In the genomic region with DNA sequence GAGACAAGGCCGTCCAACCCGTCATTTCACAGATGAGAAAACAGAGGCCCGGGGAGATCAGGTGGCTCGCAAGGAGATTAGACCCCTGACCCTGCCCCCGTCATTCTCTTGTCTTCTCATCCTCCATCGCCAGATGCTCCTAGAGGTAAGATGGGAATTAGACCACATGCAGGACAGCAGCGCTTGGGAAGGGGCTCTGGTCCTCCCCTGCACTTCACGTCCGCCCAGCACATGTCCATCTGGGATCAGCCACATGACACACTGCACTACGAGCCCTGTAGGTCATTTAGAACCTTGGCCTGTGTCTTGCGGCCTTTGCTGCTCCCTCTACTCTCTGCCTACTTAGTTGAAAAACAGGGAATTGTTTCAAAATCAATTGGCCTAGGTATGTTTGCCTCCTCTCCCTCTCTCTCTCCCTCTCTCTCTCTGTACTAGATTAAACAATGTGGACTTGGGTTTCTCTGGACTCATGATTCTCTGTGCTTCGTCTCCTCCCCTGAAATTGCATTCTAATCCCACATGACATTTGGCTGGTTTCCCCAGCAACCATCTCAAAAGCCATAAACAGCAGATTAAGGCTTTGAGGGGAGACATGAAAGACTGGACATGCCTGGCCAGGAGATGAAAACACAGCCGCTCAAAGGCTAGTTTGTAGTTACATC, we compare ENCODE assay signal across 1 cellular context.
A peak's percentile ranks its signal among the peaks of the same experiment; 100 is the strongest.
TF ChIP-seq lines count a peak whose summit lies in the region.

No MANE protein-coding gene starts in this region.

TF ChIP-seq in HepG2, 621 proteins besides CTCF, POLR2A, EP300 and RAD21 (continued from another document and continues in another):
- no peak; the same call in 1 of the 2 replicates for TF ChIP-seq REXO4 (CRISPR knock-in tag; IDR thresholded peaks at IDR 0.05; ENCODE audit: borderline replicate concordance)
- TF ChIP-seq WIZ (CRISPR knock-in tag; IDR thresholded peaks at IDR 0.05): no peak; the same call in 1 of the 2 replicates
- TF ChIP-seq ZNF777 (CRISPR knock-in tag; IDR thresholded peaks at IDR 0.05): no peak
- peak; percentile 50 for TF ChIP-seq ZMYM3 (CRISPR knock-in tag; IDR thresholded peaks at IDR 0.05)
- TF ChIP-seq ZNF280B (CRISPR knock-in tag; IDR thresholded peaks at IDR 0.05; ENCODE audit: borderline replicate concordance): peak; percentile 28; the same call in 1 of the 2 replicates
- no peak for TF ChIP-seq MYNN (CRISPR knock-in tag; IDR thresholded peaks at IDR 0.05; ENCODE audit: low read depth)
- TF ChIP-seq RBM22 (optimal IDR thresholded peaks at IDR 0.05; ENCODE audit: low read length): no peak
- TF ChIP-seq PHF21A (CRISPR knock-in tag; IDR thresholded peaks at IDR 0.05): peak; percentile 79; the same call in 1 of the 2 replicates
- TF ChIP-seq MTA1 (CRISPR knock-in tag; IDR thresholded peaks at IDR 0.05; ENCODE audit: borderline replicate concordance): peak; percentile 96
- 0 out of 2 replicates have a peak, but pooled peaks have one; percentile 24 for TF ChIP-seq KDM3A (CRISPR knock-in tag; IDR thresholded peaks at IDR 0.05; ENCODE audit: low read depth)
- no peak; the same call in 1 of the 2 replicates for TF ChIP-seq ZFP41 (CRISPR knock-in tag; IDR thresholded peaks at IDR 0.05; ENCODE audit: borderline replicate concordance)
- 0 out of 2 replicates have a peak, but pooled peaks have one; percentile 25 for TF ChIP-seq ZIK1 (CRISPR knock-in tag; IDR thresholded peaks at IDR 0.05; ENCODE audit: borderline replicate concordance, low read depth)
- peak; percentile 82; the same call in 1 of the 2 replicates for TF ChIP-seq ZNF790 (CRISPR knock-in tag; IDR thresholded peaks at IDR 0.05; ENCODE audit: borderline replicate concordance)
- TF ChIP-seq, protein P1, sequence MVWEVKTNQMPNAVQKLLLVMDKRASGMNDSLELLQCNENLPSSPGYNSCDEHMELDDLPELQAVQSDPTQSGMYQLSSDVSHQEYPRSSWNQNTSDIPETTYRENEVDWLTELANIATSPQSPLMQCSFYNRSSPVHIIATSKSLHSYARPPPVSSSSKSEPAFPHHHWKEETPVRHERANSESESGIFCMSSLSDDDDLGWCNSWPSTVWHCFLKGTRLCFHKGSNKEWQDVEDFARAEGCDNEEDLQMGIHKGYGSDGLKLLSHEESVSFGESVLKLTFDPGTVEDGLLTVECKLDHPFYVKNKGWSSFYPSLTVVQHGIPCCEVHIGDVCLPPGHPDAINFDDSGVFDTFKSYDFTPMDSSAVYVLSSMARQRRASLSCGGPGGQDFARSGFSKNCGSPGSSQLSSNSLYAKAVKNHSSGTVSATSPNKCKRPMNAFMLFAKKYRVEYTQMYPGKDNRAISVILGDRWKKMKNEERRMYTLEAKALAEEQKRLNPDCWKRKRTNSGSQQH (CRISPR knock-in tag; IDR thresholded peaks at IDR 0.05; ENCODE audit: low read depth): 0 out of 2 replicates have a peak, but pooled peaks have one; percentile 25
- peak; percentile 90 for TF ChIP-seq ZNF605 (CRISPR knock-in tag; IDR thresholded peaks at IDR 0.05)
- no peak for TF ChIP-seq ZNF34 (CRISPR knock-in tag; IDR thresholded peaks at IDR 0.05; ENCODE audit: borderline replicate concordance)
- no peak for TF ChIP-seq PAWR (CRISPR knock-in tag; IDR thresholded peaks at IDR 0.05; ENCODE audit: borderline replicate concordance)
- TF ChIP-seq ZNF772 (CRISPR knock-in tag; IDR thresholded peaks at IDR 0.05): 0 out of 2 replicates have a peak, but pooled peaks have one; percentile 40
- TF ChIP-seq HNF4A (CRISPR knock-in tag; IDR thresholded peaks at IDR 0.05): peak; percentile 84
- TF ChIP-seq ZFP82 (CRISPR knock-in tag; IDR thresholded peaks at IDR 0.05; ENCODE audit: borderline replicate concordance): no peak; the same call in 1 of the 2 replicates
- peak; percentile 23; the same call in 1 of the 2 replicates for TF ChIP-seq ATF2 (CRISPR knock-in tag; IDR thresholded peaks at IDR 0.05)
- no peak; the same call in 1 of the 2 replicates for TF ChIP-seq ZNF558 (CRISPR knock-in tag; IDR thresholded peaks at IDR 0.05; ENCODE audit: borderline replicate concordance)
- no peak for TF ChIP-seq TRIM24 (CRISPR knock-in tag; IDR thresholded peaks at IDR 0.05)
- TF ChIP-seq RELA (CRISPR knock-in tag; IDR thresholded peaks at IDR 0.05): no peak
- TF ChIP-seq DR1 (CRISPR knock-in tag; IDR thresholded peaks at IDR 0.05): no peak
- peak; percentile 13; the same call in 1 of the 2 replicates for TF ChIP-seq PPARG (CRISPR knock-in tag; conservative IDR thresholded peaks at IDR 0.05)
- TF ChIP-seq, protein P2, sequence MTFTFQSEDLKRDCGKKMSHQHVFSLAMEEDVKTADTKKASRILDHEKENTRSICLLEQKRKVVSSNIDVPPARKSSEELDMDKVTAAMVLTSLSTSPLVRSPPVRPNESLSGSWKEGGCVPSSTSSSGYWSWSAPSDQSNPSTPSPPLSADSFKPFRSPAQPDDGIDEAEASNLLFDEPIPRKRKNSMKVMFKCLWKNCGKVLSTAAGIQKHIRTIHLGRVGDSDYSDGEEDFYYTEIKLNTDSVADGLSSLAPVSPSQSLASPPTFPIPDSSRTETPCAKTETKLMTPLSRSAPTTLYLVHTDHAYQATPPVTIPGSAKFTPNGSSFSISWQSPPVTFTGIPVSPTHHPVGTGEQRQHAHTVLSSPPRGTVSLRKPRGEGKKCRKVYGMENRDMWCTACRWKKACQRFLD (CRISPR knock-in tag; IDR thresholded peaks at IDR 0.05; ENCODE audit: borderline replicate concordance): 0 out of 2 replicates have a peak, but pooled peaks have one; percentile 73
- TF ChIP-seq ZBED4 (CRISPR knock-in tag; IDR thresholded peaks at IDR 0.05; ENCODE audit: borderline replicate concordance): peak; percentile 46; the same call in 1 of the 2 replicates
- TF ChIP-seq KDM2A (CRISPR knock-in tag; IDR thresholded peaks at IDR 0.05; ENCODE audit: borderline replicate concordance, low read depth): no peak
- 0 out of 4 replicates have a peak, but pooled peaks of 1 of the 2 experiments have one; percentile 12 for TF ChIP-seq NR2F1 (CRISPR knock-in tag; IDR thresholded peaks at IDR 0.05)
- TF ChIP-seq ZBTB21 (CRISPR knock-in tag; IDR thresholded peaks at IDR 0.05): no peak
- 0 out of 2 replicates have a peak, but pooled peaks have one; percentile 63 for TF ChIP-seq ZNF446 (CRISPR knock-in tag; IDR thresholded peaks at IDR 0.05)
- no peak for TF ChIP-seq GABPA (IDR thresholded peaks at IDR 0.05; ENCODE audit: low read depth, low read length)
- TF ChIP-seq GABPA (CRISPR knock-in tag; IDR thresholded peaks at IDR 0.05; ENCODE audit: low read depth): no peak; the same call in 1 of the 2 replicates
- TF ChIP-seq ZNF878 (CRISPR knock-in tag; IDR thresholded peaks at IDR 0.05): 0 out of 2 replicates have a peak, but pooled peaks have one; percentile 71
- TF ChIP-seq ZNF597 (CRISPR knock-in tag; IDR thresholded peaks at IDR 0.05): no peak
- TF ChIP-seq RBAK (CRISPR knock-in tag; IDR thresholded peaks at IDR 0.05): 0 out of 2 replicates have a peak, but pooled peaks have one; percentile 20
- TF ChIP-seq RFXANK (CRISPR knock-in tag; IDR thresholded peaks at IDR 0.05): no peak
- TF ChIP-seq ZNF343 (CRISPR knock-in tag; IDR thresholded peaks at IDR 0.05): peak; percentile 84
- no peak for TF ChIP-seq ZNF3 (CRISPR knock-in tag; IDR thresholded peaks at IDR 0.05)
- TF ChIP-seq ZNF547 (CRISPR knock-in tag; IDR thresholded peaks at IDR 0.05): no peak; the same call in 1 of the 2 replicates
- peak; percentile 64 for TF ChIP-seq CEBPG (CRISPR knock-in tag; IDR thresholded peaks at IDR 0.05)
- TF ChIP-seq SYNCRIP (IDR thresholded peaks at IDR 0.05; ENCODE audit: insufficient read depth, low read depth, low read length): no peak
- TF ChIP-seq, protein P3, sequence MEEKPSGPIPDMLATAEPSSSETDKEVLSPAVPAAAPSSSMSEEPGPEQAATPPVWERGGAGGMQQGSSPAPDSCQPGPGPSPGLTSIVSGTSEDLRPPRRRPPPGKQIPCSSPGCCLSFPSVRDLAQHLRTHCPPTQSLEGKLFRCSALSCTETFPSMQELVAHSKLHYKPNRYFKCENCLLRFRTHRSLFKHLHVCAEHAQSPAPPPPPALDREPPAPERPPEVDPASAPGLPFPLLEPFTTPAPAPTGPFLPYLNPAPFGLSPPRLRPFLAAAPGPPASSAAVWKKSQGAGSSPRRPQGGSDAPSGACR (CRISPR knock-in tag; IDR thresholded peaks at IDR 0.05): peak; percentile 44; the same call in 1 of the 2 replicates
- no peak for TF ChIP-seq ZNF557 (CRISPR knock-in tag; IDR thresholded peaks at IDR 0.05)
- TF ChIP-seq, protein P4, sequence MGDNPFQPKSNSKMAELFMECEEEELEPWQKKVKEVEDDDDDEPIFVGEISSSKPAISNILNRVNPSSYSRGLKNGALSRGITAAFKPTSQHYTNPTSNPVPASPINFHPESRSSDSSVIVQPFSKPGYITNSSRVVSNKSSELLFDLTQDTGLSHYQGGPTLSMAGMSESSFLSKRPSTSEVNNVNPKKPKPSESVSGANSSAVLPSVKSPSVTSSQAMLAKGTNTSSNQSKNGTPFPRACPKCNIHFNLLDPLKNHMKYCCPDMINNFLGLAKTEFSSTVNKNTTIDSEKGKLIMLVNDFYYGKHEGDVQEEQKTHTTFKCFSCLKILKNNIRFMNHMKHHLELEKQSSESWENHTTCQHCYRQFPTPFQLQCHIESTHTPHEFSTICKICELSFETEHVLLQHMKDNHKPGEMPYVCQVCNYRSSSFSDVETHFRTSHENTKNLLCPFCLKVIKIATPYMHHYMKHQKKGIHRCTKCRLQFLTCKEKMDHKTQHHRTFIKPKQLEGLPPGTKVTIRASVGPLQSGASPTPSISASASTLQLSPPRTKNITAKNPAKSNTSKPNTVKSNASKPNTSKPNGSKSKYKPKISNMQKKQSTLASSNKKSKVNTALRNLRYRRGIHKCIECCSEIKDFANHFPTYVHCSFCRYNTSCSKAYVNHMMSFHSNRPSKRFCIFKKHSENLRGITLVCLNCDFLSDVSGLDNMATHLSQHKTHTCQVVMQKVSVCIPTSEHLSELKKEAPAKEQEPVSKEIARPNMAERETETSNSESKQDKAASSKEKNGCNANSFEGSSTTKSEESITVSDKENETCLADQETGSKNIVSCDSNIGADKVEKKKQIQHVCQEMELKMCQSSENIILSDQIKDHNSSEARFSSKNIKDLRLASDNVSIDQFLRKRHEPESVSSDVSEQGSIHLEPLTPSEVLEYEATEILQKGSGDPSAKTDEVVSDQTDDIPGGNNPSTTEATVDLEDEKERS (CRISPR knock-in tag; IDR thresholded peaks at IDR 0.05): no peak
- no peak for TF ChIP-seq STAT5B (CRISPR knock-in tag; IDR thresholded peaks at IDR 0.05)
- TF ChIP-seq, protein P5, sequence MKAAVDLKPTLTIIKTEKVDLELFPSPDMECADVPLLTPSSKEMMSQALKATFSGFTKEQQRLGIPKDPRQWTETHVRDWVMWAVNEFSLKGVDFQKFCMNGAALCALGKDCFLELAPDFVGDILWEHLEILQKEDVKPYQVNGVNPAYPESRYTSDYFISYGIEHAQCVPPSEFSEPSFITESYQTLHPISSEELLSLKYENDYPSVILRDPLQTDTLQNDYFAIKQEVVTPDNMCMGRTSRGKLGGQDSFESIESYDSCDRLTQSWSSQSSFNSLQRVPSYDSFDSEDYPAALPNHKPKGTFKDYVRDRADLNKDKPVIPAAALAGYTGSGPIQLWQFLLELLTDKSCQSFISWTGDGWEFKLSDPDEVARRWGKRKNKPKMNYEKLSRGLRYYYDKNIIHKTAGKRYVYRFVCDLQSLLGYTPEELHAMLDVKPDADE (CRISPR knock-in tag; IDR thresholded peaks at IDR 0.05): no peak
